ENCODE assay signal across 23 cellular contexts in genomic region chr2:224151161-224151560, GRCh38.
DNase-seq lines count a peak whose midpoint lies in the region; ATAC-seq and TF ChIP-seq lines count a peak whose summit lies in the region.
"Had no signal": no experiment of that assay in that cellular context is flagged by ENCODE, and none has a peak within 500 bp of the region (broad histone marks: within the 10 kb centered on the region; RNA-seq: fewer than 3 reads in every experiment).

No MANE protein-coding gene starts in this region.

- H3K27me3 Mint-ChIP-seq in type B pancreatic cell: peaks cover 5% of the 10 kb centered on the region

- H3K4me3 Mint-ChIP-seq in type B pancreatic cell: no peak overlapping the region
- H3K4me3 Mint-ChIP-seq: activated T-cell treated with anti-CD3 and anti-CD28 coated beads, Interleukin-2, amount 50 U/mL, for 24 hours; CD4-positive, alpha-beta memory T cell; nephron progenitor cell had no signal

- H3F3A ChIP-seq in PC-9 (ENCODE audit: insufficient read depth, low read depth): peaks cover 24% of the 10 kb centered on the region

- BruUV-seq in PC-9 (replicated peaks; lab: Mats Ljungman, UMichigan): no TSS peak

- no peak for ATAC-seq in Right ventricle myocardium inferior
- ATAC-seq: foreskin keratinocyte, heart right ventricle, right cardiac atrium had no signal

- TF ChIP-seq CTCF in PC-9 (conservative IDR thresholded peaks at IDR 0.05) (no peak), type B pancreatic cell (conservative IDR thresholded peaks at IDR 0.05) (no peak)

- H3K9me3 Mint-ChIP-seq in type B pancreatic cell: peaks cover 11% of the 10 kb centered on the region
- H3K9me3 Mint-ChIP-seq: activated T-cell treated with anti-CD3 and anti-CD28 coated beads, Interleukin-2, amount 50 U/mL, for 24 hours had no signal

- CTCF ChIA-PET in PC-9 (lab: Charles Lee): no interaction called here

- no peaks in the 10 kb centered on the region for H3K27me3 ChIP-seq in PC-9 (ENCODE audit: insufficient read depth, low read depth)
- H3K27me3 ChIP-seq: foreskin keratinocyte, heart right ventricle, spleen had no signal

- intact Hi-C loops in PC-9 (cut with micrococcal nuclease; ENCODE audit: unreplicated experiment) (no loop called here), Right ventricle myocardium inferior (cut with DNase I) (no loop called here)

- DNase-seq in GM04504 (ENCODE audit: low read depth) (peak; percentile 42), PC-9 (peak in 1 of 2 experiments; percentile 95), fibroblast of gingiva (ENCODE audit: low read depth) (peak; percentile 58), NCI-H2227 treated with DMSO at 0.1 percent for 48 hours (lab: John Stamatoyannopoulos, UW) (no peak), type B pancreatic cell (ENCODE audit: extremely low spot score, unreplicated experiment) (no peak), Right ventricle myocardium inferior (ENCODE audit: missing footprints) (no peak), NCI-H1694 (lab: John Stamatoyannopoulos, UW) (no peak)
- DNase-seq: activated CD4-positive, alpha-beta T cell treated with anti-CD3 and anti-CD28 coated beads for 4 hours; activated gamma-delta T cell treated with Interleukin-2 at 50 U/mL for 16 hours; activated T-cell treated with anti-CD3 and anti-CD28 coated beads, Interleukin-2, amount 50 U/mL, for 24 hours; CD4-positive, alpha-beta memory T cell; foreskin keratinocyte; heart right ventricle; NCI-H1105 treated with DMSO at 0.1 percent for 48 hours; nephron progenitor cell; right cardiac atrium; SK-N-SH; spleen; stimulated activated CD4-positive, alpha-beta T cell treated with anti-CD3 and anti-CD28 coated beads, Interleukin-4, amount 100 ng/mL, for 1 hour; T-helper 2 cell; trophoblast cell had no signal

- no peaks in the 10 kb centered on the region for H3K36me3 Mint-ChIP-seq in type B pancreatic cell
- H3K36me3 Mint-ChIP-seq: CD4-positive, alpha-beta memory T cell had no signal

- no peaks in the 10 kb centered on the region for H3K79me2 ChIP-seq in PC-9 (ENCODE audit: low read depth)
- H3K79me2 ChIP-seq: parathyroid adenoma had no signal

- H3K27ac Mint-ChIP-seq in type B pancreatic cell: no peak overlapping the region
- H3K27ac Mint-ChIP-seq: activated T-cell treated with anti-CD3 and anti-CD28 coated beads, Interleukin-2, amount 50 U/mL, for 24 hours; CD4-positive, alpha-beta memory T cell; nephron progenitor cell had no signal

- POLR2A ChIA-PET in PC-9 (lab: Charles Lee; ENCODE audit: unreplicated experiment): no interaction called here

- no peaks in the 10 kb centered on the region for H4K20me1 ChIP-seq in PC-9 (ENCODE audit: insufficient read depth)

- H3K4me2 ChIP-seq in PC-9: peak overlapping the region; percentile 39
- H3K4me2 ChIP-seq: SK-N-SH had no signal

- peaks cover 12% of the 10 kb centered on the region for H3K4me1 Mint-ChIP-seq in type B pancreatic cell (ENCODE audit: unreplicated experiment)
- H3K4me1 Mint-ChIP-seq: CD4-positive, alpha-beta memory T cell had no signal

- no peaks in the 10 kb centered on the region for H3K9me2 ChIP-seq in PC-9 (ENCODE audit: insufficient read depth)
- H3K9me2 ChIP-seq: SK-N-SH had no signal

- H3K4me3 ChIP-seq in PC-9: no peak overlapping the region
- H3K4me3 ChIP-seq: heart right ventricle, spleen had no signal

- no peaks in the 10 kb centered on the region; the same call in 1 of the 2 replicates for H3K9me3 ChIP-seq in PC-9 (ENCODE audit: insufficient read depth, low read depth)
- H3K9me3 ChIP-seq: heart right ventricle, SK-N-SH, spleen had no signal

- H3K36me3 ChIP-seq in PC-9 (ENCODE audit: low read depth): no peaks in the 10 kb centered on the region
- H3K36me3 ChIP-seq: heart right ventricle, spleen had no signal

- H3K27ac ChIP-seq in PC-9: no peak overlapping the region
- H3K27ac ChIP-seq: foreskin keratinocyte, heart right ventricle, parathyroid adenoma, RWPE1, spleen had no signal

- peaks cover 44% of the 10 kb centered on the region for H3K4me1 ChIP-seq in PC-9 (replicated peaks; ENCODE audit: insufficient read depth)
- H3K4me1 ChIP-seq: parathyroid adenoma, spleen had no signal

- H2AFZ ChIP-seq in PC-9: peak overlapping the region; percentile 7; the same call in 1 of the 2 replicates
- H2AFZ ChIP-seq: parathyroid adenoma had no signal

Comparison
In these comparisons a context has a peak if more than half of its experiments do, and no peak if none do; other contexts are left out.
1. DNase-seq: peak in GM04504 (single experiment) and fibroblast of gingiva (single experiment); none in NCI-H2227 treated with DMSO at 0.1 percent for 48 hours (single experiment), type B pancreatic cell (single experiment), Right ventricle myocardium inferior (single experiment) and NCI-H1694 (single experiment).